ENCODE assay signal across 12 cellular contexts in the genomic region with DNA sequence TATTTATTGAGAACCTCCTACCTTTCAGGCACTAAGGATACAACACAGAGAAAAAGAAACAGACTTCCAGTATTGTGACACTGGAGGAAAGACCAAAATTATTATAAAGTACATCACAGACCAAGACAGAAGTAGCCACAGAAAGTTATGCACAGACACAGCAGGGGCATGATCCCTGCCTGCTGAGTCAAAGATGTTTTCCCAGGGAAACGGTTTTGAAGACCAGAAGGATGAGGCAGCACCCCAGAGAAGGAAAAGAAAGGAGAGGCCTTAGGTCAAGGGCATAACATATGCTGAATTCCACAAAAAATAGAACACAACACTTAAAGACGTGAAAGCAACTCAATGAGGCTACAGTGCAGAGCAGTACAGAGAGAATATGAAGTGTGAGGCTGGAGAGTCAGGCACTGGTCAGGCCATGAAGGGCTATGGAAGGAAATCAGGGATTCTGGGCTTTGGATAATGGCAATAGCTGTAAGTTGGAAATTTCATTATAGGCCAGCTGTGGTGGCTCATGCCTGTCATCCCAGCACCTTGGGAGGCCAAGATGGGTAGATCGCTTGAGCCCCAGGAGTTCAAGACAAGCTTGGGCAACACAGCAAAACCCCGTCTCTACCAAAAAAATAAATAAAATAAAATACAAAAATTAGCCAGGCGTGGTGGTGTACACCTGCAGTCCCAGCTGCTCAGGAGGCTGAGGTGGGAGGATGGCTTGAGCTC. TPM values are rescaled to one million over a fixed set of nuclear protein-coding genes. Genes with fewer than 3 reads are reported as not detected.
A peak's percentile ranks its signal among the peaks of the same experiment; 100 is the strongest.
DNase-seq lines count a peak whose midpoint lies in the region; ATAC-seq and TF ChIP-seq lines count a peak whose summit lies in the region.
"Had no signal": no experiment of that assay in that cellular context is flagged by ENCODE, and none has a peak within 500 bp of the region (broad histone marks: within the 10 kb centered on the region; RNA-seq: fewer than 3 reads in every experiment).

No MANE protein-coding gene starts in this region.

- peaks cover 10% of the 10 kb centered on the region for H3K36me3 Mint-ChIP-seq in activated CD4-positive, alpha-beta memory T cell treated with anti-CD3 and anti-CD28 coated beads, Interleukin-2, amount 10 ng/mL, durations not matched to agents 7 days and 5 days (ENCODE audit: low read depth)
- peaks cover 6% of the 10 kb centered on the region for H3K36me3 Mint-ChIP-seq in activated CD4-positive, alpha-beta memory T cell treated with anti-CD3 and anti-CD28 coated beads for 36 hours
- peaks cover 38% of the 10 kb centered on the region for H3K36me3 Mint-ChIP-seq in stimulated activated effector memory CD8-positive, alpha-beta T cell treated with anti-CD3 and anti-CD28 coated beads, Interleukin-12 subunit alpha, Interleukin-12 subunit beta, amount 100 ng/mL, for 72 hours

- no peak overlapping the region for H3K4me3 ChIP-seq in fibroblast of mammary gland (ENCODE audit: control insufficient read depth, low read depth, low read length)
- H3K4me3 ChIP-seq: coronary artery had no signal

- no peak for ATAC-seq in stimulated activated effector memory CD8-positive, alpha-beta T cell treated with anti-CD3 and anti-CD28 coated beads, Interleukin-12 subunit alpha, Interleukin-12 subunit beta, amount 100 ng/mL, for 72 hours

- peaks cover 69% of the 10 kb centered on the region for H3K4me1 Mint-ChIP-seq in activated CD4-positive, alpha-beta memory T cell treated with anti-CD3 and anti-CD28 coated beads, Interleukin-2, amount 10 ng/mL, durations not matched to agents 7 days and 5 days
- H3K4me1 Mint-ChIP-seq in activated CD4-positive, alpha-beta memory T cell treated with anti-CD3 and anti-CD28 coated beads for 36 hours (ENCODE audit: low read depth), result peaks cover 66% of the 10 kb centered on the region
- peaks cover 69% of the 10 kb centered on the region for H3K4me1 Mint-ChIP-seq in stimulated activated effector memory CD8-positive, alpha-beta T cell treated with anti-CD3 and anti-CD28 coated beads, Interleukin-12 subunit alpha, Interleukin-12 subunit beta, amount 100 ng/mL, for 72 hours

- no peaks in the 10 kb centered on the region for H3K9me3 Mint-ChIP-seq in activated CD4-positive, alpha-beta memory T cell treated with anti-CD3 and anti-CD28 coated beads, Interleukin-2, amount 10 ng/mL, durations not matched to agents 7 days and 5 days
- no peaks in the 10 kb centered on the region for H3K9me3 Mint-ChIP-seq in activated CD4-positive, alpha-beta memory T cell treated with anti-CD3 and anti-CD28 coated beads for 36 hours
- no peaks in the 10 kb centered on the region for H3K9me3 Mint-ChIP-seq in stimulated activated effector memory CD8-positive, alpha-beta T cell treated with anti-CD3 and anti-CD28 coated beads, Interleukin-12 subunit alpha, Interleukin-12 subunit beta, amount 100 ng/mL, for 72 hours

- H3K4me3 Mint-ChIP-seq in activated CD4-positive, alpha-beta memory T cell treated with anti-CD3 and anti-CD28 coated beads, Interleukin-2, amount 10 ng/mL, durations not matched to agents 7 days and 5 days, result no peak overlapping the region
- no peak overlapping the region for H3K4me3 Mint-ChIP-seq in activated CD4-positive, alpha-beta memory T cell treated with anti-CD3 and anti-CD28 coated beads for 36 hours
- H3K4me3 Mint-ChIP-seq in stimulated activated effector memory CD8-positive, alpha-beta T cell treated with anti-CD3 and anti-CD28 coated beads, Interleukin-12 subunit alpha, Interleukin-12 subunit beta, amount 100 ng/mL, for 72 hours, result peak overlapping the region; percentile 51

- peak overlapping the region; percentile 78 for H3K27ac Mint-ChIP-seq in activated CD4-positive, alpha-beta memory T cell treated with anti-CD3 and anti-CD28 coated beads, Interleukin-2, amount 10 ng/mL, durations not matched to agents 7 days and 5 days
- H3K27ac Mint-ChIP-seq in activated CD4-positive, alpha-beta memory T cell treated with anti-CD3 and anti-CD28 coated beads for 36 hours, result no peak overlapping the region
- H3K27ac Mint-ChIP-seq in stimulated activated effector memory CD8-positive, alpha-beta T cell treated with anti-CD3 and anti-CD28 coated beads, Interleukin-12 subunit alpha, Interleukin-12 subunit beta, amount 100 ng/mL, for 72 hours, result peak overlapping the region; percentile 63

- intact Hi-C loops in activated CD4-positive, alpha-beta memory T cell treated with anti-CD3 and anti-CD28 coated beads for 36 hours (cut with micrococcal nuclease), result no loop called here

- no peak for TF ChIP-seq CTCF in fibroblast of mammary gland (conservative IDR thresholded peaks at IDR 0.05; ENCODE audit: control insufficient read depth, insufficient read depth, low read depth, low read length)

- CTCF ChIA-PET in activated CD4-positive, alpha-beta memory T cell treated with anti-CD3 and anti-CD28 coated beads, Interleukin-2, amount 10 ng/mL, durations not matched to agents 7 days and 5 days (lab: Charles Lee), result no interaction called here
- CTCF ChIA-PET in activated CD4-positive, alpha-beta memory T cell treated with anti-CD3 and anti-CD28 coated beads for 36 hours (lab: Charles Lee), result interaction anchor here (0.6 to 0.9 kb wide), 2 partner anchors 11 to 108 kb away, joined by 3 read pairs; no protein-coding TSS in a partner anchor

- POLR2A ChIA-PET in activated CD4-positive, alpha-beta memory T cell treated with anti-CD3 and anti-CD28 coated beads, Interleukin-2, amount 10 ng/mL, durations not matched to agents 7 days and 5 days (lab: Charles Lee), result interaction anchor here (1.0 to 3.6 kb wide), 3 partner anchors 8 to 156 kb away, joined by 3 to 21 read pairs (median 4); partner anchors contain the start of gene ADAM17
- POLR2A ChIA-PET in activated CD4-positive, alpha-beta memory T cell treated with anti-CD3 and anti-CD28 coated beads for 36 hours (lab: Charles Lee), result no interaction called here

- no peak for DNase-seq in activated CD4-positive, alpha-beta memory T cell treated with anti-CD3 and anti-CD28 coated beads, Interleukin-2, amount 10 ng/mL, durations not matched to agents 7 days and 5 days
- DNase-seq in activated CD4-positive, alpha-beta memory T cell treated with anti-CD3 and anti-CD28 coated beads for 36 hours, result no peak
- DNase-seq in RPMI7951 (ENCODE audit: low read depth) (peak; percentile 29), fibroblast of mammary gland (ENCODE audit: low read depth) (peak; percentile 62), DMS53 treated with DMSO at 0.1 percent for 48 hours (lab: John Stamatoyannopoulos, UW; ENCODE audit: unreplicated experiment) (no peak), midbrain (lab: John Stamatoyannopoulos, UW) (no peak)
- no peak for DNase-seq in stimulated activated effector memory CD8-positive, alpha-beta T cell treated with anti-CD3 and anti-CD28 coated beads, Interleukin-12 subunit alpha, Interleukin-12 subunit beta, amount 100 ng/mL, for 72 hours (ENCODE audit: low spot score in 2 of 2)
- no peak for DNase-seq in stimulated activated CD4-positive, alpha-beta T cell treated with anti-CD3 and anti-CD28 coated beads, Interleukin-1b, Interleukin-23, amount 100 ng/mL, for 48 hours
- DNase-seq: activated CD8-positive, alpha-beta memory T cell treated with anti-CD3 and anti-CD28 coated beads for 24 hours; NCI-H2081 treated with DMSO at 0.1 percent for 48 hours; stimulated activated CD8-positive, alpha-beta memory T cell treated with anti-CD3 and anti-CD28 coated beads, Interleukin-4, amount 100 ng/mL, for 48 hours had no signal

- no peaks in the 10 kb centered on the region for H3K27me3 Mint-ChIP-seq in activated CD4-positive, alpha-beta memory T cell treated with anti-CD3 and anti-CD28 coated beads, Interleukin-2, amount 10 ng/mL, durations not matched to agents 7 days and 5 days
- H3K27me3 Mint-ChIP-seq in activated CD4-positive, alpha-beta memory T cell treated with anti-CD3 and anti-CD28 coated beads for 36 hours, result no peaks in the 10 kb centered on the region

RNA-seq across cellular contexts. Expression of gene ADAM17, which starts 8.2 kb away (rescaled TPM):
- total RNA-seq in activated CD4-positive, alpha-beta memory T cell treated with anti-CD3 and anti-CD28 coated beads, Interleukin-2, amount 10 ng/mL, durations not matched to agents 7 days and 5 days, result 10 to 100 TPM; 28.9 to 31.0 TPM
- total RNA-seq in activated CD4-positive, alpha-beta memory T cell treated with anti-CD3 and anti-CD28 coated beads for 36 hours, result 10 to 100 TPM; 24.0 to 24.7 TPM
- 33.7 and 35.9 TPM in 2 replicates for total RNA-seq in RPMI7951 (2014; rRNA removed; shearing (Covaris generic))

Comparison
In these comparisons a context has a peak if more than half of its experiments do, and no peak if none do; other contexts are left out.
1. DNase-seq: peak in RPMI7951 (single experiment) and fibroblast of mammary gland (single experiment); none in activated CD4-positive, alpha-beta memory T cell treated with anti-CD3 and anti-CD28 coated beads, Interleukin-2, amount 10 ng/mL, durations not matched to agents 7 days and 5 days (single experiment), activated CD4-positive, alpha-beta memory T cell treated with anti-CD3 and anti-CD28 coated beads for 36 hours (single experiment), stimulated activated effector memory CD8-positive, alpha-beta T cell treated with anti-CD3 and anti-CD28 coated beads, Interleukin-12 subunit alpha, Interleukin-12 subunit beta, amount 100 ng/mL, for 72 hours (0 of 2), DMS53 treated with DMSO at 0.1 percent for 48 hours (single experiment), midbrain (single experiment) and stimulated activated CD4-positive, alpha-beta T cell treated with anti-CD3 and anti-CD28 coated beads, Interleukin-1b, Interleukin-23, amount 100 ng/mL, for 48 hours (single experiment).